2 cellular contexts compared by ENCODE assay signal in genomic region chr12:75564398-75564797, GRCh38.
TF ChIP-seq lines count a peak whose summit lies in the region.

No MANE protein-coding gene starts in this region.

TF ChIP-seq in IMR-90, 13 proteins besides CTCF, POLR2A, EP300 and RAD21:
- TF ChIP-seq CHD1 (IDR thresholded peaks at IDR 0.05; ENCODE audit: low read depth, low read length) (no peak), RFX5 (IDR thresholded peaks at IDR 0.05; ENCODE audit: low read depth, low read length) (no peak), FOS (IDR thresholded peaks at IDR 0.05; ENCODE audit: low read depth, low read length) (no peak), CEBPB (IDR thresholded peaks at IDR 0.05; ENCODE audit: low read depth, low read length) (no peak), RCOR1 (IDR thresholded peaks at IDR 0.05; ENCODE audit: insufficient replicate concordance, low read length) (no peak), SMC3 (IDR thresholded peaks at IDR 0.05; ENCODE audit: low read depth, low read length) (no peak), MAZ (IDR thresholded peaks at IDR 0.05; ENCODE audit: borderline replicate concordance, low read depth, low read length) (no peak), NFE2L2 (IDR thresholded peaks at IDR 0.05; ENCODE audit: low read depth, low read length) (no peak), BHLHE40 (IDR thresholded peaks at IDR 0.05; ENCODE audit: low read depth, low read length) (no peak), MXI1 (IDR thresholded peaks at IDR 0.05; ENCODE audit: borderline replicate concordance, low read depth, low read length) (no peak), MAFK (IDR thresholded peaks at IDR 0.05; ENCODE audit: low read depth, low read length) (no peak)
- TF ChIP-seq, protein P1, sequence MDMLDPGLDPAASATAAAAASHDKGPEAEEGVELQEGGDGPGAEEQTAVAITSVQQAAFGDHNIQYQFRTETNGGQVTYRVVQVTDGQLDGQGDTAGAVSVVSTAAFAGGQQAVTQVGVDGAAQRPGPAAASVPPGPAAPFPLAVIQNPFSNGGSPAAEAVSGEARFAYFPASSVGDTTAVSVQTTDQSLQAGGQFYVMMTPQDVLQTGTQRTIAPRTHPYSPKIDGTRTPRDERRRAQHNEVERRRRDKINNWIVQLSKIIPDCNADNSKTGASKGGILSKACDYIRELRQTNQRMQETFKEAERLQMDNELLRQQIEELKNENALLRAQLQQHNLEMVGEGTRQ (IDR thresholded peaks at IDR 0.05; ENCODE audit: low read depth, low read length): no peak
- TF ChIP-seq, protein P2, sequence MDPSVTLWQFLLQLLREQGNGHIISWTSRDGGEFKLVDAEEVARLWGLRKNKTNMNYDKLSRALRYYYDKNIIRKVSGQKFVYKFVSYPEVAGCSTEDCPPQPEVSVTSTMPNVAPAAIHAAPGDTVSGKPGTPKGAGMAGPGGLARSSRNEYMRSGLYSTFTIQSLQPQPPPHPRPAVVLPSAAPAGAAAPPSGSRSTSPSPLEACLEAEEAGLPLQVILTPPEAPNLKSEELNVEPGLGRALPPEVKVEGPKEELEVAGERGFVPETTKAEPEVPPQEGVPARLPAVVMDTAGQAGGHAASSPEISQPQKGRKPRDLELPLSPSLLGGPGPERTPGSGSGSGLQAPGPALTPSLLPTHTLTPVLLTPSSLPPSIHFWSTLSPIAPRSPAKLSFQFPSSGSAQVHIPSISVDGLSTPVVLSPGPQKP (IDR thresholded peaks at IDR 0.05; ENCODE audit: borderline replicate concordance, low read depth, low read length): no peak
TF ChIP-seq in IMR-90: peak in this region for 0.

TF ChIP-seq in GM12891, 5 proteins besides CTCF, POLR2A, EP300 and RAD21:
- no peak for TF ChIP-seq SPI1 (IDR thresholded peaks at IDR 0.05; ENCODE audit: low read depth, low read length)
- TF ChIP-seq PAX5 (IDR thresholded peaks at IDR 0.05; ENCODE audit: insufficient read depth, low read length, severe bottlenecking): no peak
- no peak for TF ChIP-seq TAF1 (IDR thresholded peaks at IDR 0.05; ENCODE audit: low read depth, low read length)
- TF ChIP-seq POU2F2 (IDR thresholded peaks at IDR 0.05; ENCODE audit: low read depth, low read length): no peak
- no peak for TF ChIP-seq POLR2AphosphoS5 (IDR thresholded peaks at IDR 0.05; ENCODE audit: low read depth, low read length)
